1 cellular context compared by ENCODE assay signal in the genomic region with DNA sequence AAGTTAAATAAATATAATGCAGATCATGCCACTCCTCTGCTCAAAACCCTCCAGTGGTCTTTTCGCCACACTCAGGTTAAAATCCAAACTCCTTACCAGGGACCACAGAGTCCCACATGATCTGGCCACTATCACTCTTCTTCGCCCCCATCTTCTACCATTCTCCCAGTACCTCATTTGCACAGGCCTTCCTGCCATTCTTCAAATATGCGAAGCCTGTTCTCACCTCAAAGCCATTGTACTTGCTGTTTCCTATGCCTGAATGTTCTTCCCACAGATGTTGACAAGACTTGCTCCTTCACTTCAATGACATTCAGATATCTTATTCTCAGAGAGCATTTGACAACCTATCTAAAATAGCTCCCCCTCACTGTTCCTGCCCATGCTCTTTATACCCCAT.
TF ChIP-seq lines count a peak whose summit lies in the region.

No MANE protein-coding gene starts in this region.

TF ChIP-seq in GM12878, 131 proteins besides CTCF, POLR2A, EP300 and RAD21:
- no peak for TF ChIP-seq ESRRA (IDR thresholded peaks at IDR 0.05; ENCODE audit: low read length)
- TF ChIP-seq ZSCAN29 (IDR thresholded peaks at IDR 0.05): no peak
- TF ChIP-seq, protein P1, sequence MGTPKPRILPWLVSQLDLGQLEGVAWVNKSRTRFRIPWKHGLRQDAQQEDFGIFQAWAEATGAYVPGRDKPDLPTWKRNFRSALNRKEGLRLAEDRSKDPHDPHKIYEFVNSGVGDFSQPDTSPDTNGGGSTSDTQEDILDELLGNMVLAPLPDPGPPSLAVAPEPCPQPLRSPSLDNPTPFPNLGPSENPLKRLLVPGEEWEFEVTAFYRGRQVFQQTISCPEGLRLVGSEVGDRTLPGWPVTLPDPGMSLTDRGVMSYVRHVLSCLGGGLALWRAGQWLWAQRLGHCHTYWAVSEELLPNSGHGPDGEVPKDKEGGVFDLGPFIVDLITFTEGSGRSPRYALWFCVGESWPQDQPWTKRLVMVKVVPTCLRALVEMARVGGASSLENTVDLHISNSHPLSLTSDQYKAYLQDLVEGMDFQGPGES (IDR thresholded peaks at IDR 0.05): no peak
- no peak for TF ChIP-seq DPF2 (IDR thresholded peaks at IDR 0.05)
- TF ChIP-seq POU2F2 (IDR thresholded peaks at IDR 0.05; ENCODE audit: borderline replicate concordance, low read depth, low read length): no peak
- no peak for TF ChIP-seq SMAD5 (IDR thresholded peaks at IDR 0.05; ENCODE audit: low read depth)
- TF ChIP-seq NFXL1 (IDR thresholded peaks at IDR 0.05; ENCODE audit: borderline replicate concordance): no peak
- no peak for TF ChIP-seq SRF (IDR thresholded peaks at IDR 0.05; ENCODE audit: low read depth in 2 of 2, low read length in 2 of 2)
- no peak for TF ChIP-seq RFX5 (IDR thresholded peaks at IDR 0.05; ENCODE audit: low read depth, low read length)
- TF ChIP-seq, protein P2, sequence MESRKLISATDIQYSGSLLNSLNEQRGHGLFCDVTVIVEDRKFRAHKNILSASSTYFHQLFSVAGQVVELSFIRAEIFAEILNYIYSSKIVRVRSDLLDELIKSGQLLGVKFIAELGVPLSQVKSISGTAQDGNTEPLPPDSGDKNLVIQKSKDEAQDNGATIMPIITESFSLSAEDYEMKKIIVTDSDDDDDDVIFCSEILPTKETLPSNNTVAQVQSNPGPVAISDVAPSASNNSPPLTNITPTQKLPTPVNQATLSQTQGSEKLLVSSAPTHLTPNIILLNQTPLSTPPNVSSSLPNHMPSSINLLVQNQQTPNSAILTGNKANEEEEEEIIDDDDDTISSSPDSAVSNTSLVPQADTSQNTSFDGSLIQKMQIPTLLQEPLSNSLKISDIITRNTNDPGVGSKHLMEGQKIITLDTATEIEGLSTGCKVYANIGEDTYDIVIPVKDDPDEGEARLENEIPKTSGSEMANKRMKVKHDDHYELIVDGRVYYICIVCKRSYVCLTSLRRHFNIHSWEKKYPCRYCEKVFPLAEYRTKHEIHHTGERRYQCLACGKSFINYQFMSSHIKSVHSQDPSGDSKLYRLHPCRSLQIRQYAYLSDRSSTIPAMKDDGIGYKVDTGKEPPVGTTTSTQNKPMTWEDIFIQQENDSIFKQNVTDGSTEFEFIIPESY (IDR thresholded peaks at IDR 0.05): no peak
- TF ChIP-seq STAT3 (IDR thresholded peaks at IDR 0.05; ENCODE audit: low read depth, low read length): no peak
- TF ChIP-seq, protein P3, sequence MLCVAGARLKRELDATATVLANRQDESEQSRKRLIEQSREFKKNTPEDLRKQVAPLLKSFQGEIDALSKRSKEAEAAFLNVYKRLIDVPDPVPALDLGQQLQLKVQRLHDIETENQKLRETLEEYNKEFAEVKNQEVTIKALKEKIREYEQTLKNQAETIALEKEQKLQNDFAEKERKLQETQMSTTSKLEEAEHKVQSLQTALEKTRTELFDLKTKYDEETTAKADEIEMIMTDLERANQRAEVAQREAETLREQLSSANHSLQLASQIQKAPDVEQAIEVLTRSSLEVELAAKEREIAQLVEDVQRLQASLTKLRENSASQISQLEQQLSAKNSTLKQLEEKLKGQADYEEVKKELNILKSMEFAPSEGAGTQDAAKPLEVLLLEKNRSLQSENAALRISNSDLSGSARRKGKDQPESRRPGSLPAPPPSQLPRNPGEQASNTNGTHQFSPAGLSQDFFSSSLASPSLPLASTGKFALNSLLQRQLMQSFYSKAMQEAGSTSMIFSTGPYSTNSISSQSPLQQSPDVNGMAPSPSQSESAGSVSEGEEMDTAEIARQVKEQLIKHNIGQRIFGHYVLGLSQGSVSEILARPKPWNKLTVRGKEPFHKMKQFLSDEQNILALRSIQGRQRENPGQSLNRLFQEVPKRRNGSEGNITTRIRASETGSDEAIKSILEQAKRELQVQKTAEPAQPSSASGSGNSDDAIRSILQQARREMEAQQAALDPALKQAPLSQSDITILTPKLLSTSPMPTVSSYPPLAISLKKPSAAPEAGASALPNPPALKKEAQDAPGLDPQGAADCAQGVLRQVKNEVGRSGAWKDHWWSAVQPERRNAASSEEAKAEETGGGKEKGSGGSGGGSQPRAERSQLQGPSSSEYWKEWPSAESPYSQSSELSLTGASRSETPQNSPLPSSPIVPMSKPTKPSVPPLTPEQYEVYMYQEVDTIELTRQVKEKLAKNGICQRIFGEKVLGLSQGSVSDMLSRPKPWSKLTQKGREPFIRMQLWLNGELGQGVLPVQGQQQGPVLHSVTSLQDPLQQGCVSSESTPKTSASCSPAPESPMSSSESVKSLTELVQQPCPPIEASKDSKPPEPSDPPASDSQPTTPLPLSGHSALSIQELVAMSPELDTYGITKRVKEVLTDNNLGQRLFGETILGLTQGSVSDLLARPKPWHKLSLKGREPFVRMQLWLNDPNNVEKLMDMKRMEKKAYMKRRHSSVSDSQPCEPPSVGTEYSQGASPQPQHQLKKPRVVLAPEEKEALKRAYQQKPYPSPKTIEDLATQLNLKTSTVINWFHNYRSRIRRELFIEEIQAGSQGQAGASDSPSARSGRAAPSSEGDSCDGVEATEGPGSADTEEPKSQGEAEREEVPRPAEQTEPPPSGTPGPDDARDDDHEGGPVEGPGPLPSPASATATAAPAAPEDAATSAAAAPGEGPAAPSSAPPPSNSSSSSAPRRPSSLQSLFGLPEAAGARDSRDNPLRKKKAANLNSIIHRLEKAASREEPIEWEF (IDR thresholded peaks at IDR 0.05; ENCODE audit: insufficient replicate concordance, low read depth, low read length): no peak
- TF ChIP-seq, protein P4, sequence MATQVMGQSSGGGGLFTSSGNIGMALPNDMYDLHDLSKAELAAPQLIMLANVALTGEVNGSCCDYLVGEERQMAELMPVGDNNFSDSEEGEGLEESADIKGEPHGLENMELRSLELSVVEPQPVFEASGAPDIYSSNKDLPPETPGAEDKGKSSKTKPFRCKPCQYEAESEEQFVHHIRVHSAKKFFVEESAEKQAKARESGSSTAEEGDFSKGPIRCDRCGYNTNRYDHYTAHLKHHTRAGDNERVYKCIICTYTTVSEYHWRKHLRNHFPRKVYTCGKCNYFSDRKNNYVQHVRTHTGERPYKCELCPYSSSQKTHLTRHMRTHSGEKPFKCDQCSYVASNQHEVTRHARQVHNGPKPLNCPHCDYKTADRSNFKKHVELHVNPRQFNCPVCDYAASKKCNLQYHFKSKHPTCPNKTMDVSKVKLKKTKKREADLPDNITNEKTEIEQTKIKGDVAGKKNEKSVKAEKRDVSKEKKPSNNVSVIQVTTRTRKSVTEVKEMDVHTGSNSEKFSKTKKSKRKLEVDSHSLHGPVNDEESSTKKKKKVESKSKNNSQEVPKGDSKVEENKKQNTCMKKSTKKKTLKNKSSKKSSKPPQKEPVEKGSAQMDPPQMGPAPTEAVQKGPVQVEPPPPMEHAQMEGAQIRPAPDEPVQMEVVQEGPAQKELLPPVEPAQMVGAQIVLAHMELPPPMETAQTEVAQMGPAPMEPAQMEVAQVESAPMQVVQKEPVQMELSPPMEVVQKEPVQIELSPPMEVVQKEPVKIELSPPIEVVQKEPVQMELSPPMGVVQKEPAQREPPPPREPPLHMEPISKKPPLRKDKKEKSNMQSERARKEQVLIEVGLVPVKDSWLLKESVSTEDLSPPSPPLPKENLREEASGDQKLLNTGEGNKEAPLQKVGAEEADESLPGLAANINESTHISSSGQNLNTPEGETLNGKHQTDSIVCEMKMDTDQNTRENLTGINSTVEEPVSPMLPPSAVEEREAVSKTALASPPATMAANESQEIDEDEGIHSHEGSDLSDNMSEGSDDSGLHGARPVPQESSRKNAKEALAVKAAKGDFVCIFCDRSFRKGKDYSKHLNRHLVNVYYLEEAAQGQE (IDR thresholded peaks at IDR 0.05; ENCODE audit: low read depth, low read length): no peak
- TF ChIP-seq FOXM1 (IDR thresholded peaks at IDR 0.05; ENCODE audit: low read depth, low read length): no peak
- TF ChIP-seq NR2C2 (IDR thresholded peaks at IDR 0.05; ENCODE audit: borderline replicate concordance, control insufficient read depth, insufficient read length, low read depth): no peak
- no peak for TF ChIP-seq RAD51 (IDR thresholded peaks at IDR 0.05)
- TF ChIP-seq, protein P5, sequence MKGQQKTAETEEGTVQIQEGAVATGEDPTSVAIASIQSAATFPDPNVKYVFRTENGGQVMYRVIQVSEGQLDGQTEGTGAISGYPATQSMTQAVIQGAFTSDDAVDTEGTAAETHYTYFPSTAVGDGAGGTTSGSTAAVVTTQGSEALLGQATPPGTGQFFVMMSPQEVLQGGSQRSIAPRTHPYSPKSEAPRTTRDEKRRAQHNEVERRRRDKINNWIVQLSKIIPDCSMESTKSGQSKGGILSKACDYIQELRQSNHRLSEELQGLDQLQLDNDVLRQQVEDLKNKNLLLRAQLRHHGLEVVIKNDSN (IDR thresholded peaks at IDR 0.05; ENCODE audit: borderline replicate concordance, extremely low read length, insufficient read depth, low read depth, low read length): no peak
